In genomic region chr17:82241926-82242697, GRCh38 we compare ENCODE assay signal across 1 cellular context.
A peak's percentile ranks its signal among the peaks of the same experiment; 100 is the strongest.
TF ChIP-seq lines count a peak whose summit lies in the region.

No MANE protein-coding gene starts in this region.

TF ChIP-seq in K562, 482 proteins besides CTCF, POLR2A, EP300 and RAD21 (continued from another document):
- no peak for TF ChIP-seq MAFG (tag; conservative IDR thresholded peaks at IDR 0.05)
- TF ChIP-seq HDAC3 (IDR thresholded peaks at IDR 0.05; ENCODE audit: borderline replicate concordance, partially characterized antibody): no peak
- TF ChIP-seq BCOR (IDR thresholded peaks at IDR 0.05): no peak
- TF ChIP-seq, protein P1, sequence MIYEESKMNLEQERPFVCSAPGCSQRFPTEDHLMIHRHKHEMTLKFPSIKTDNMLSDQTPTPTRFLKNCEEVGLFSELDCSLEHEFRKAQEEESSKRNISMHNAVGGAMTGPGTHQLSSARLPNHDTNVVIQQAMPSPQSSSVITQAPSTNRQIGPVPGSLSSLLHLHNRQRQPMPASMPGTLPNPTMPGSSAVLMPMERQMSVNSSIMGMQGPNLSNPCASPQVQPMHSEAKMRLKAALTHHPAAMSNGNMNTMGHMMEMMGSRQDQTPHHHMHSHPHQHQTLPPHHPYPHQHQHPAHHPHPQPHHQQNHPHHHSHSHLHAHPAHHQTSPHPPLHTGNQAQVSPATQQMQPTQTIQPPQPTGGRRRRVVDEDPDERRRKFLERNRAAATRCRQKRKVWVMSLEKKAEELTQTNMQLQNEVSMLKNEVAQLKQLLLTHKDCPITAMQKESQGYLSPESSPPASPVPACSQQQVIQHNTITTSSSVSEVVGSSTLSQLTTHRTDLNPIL (CRISPR knock-in tag; IDR thresholded peaks at IDR 0.05): no peak
- no peak for TF ChIP-seq NONO (IDR thresholded peaks at IDR 0.05; ENCODE audit: low read depth in 2 of 2, low read length in 1 of 2)
- TF ChIP-seq ZNF263 (CRISPR knock-in tag; IDR thresholded peaks at IDR 0.05; ENCODE audit: borderline replicate concordance): no peak
- no peak for TF ChIP-seq C11orf30 (IDR thresholded peaks at IDR 0.05; ENCODE audit: low read depth)
- no peak for TF ChIP-seq ZNF518B (CRISPR knock-in tag; IDR thresholded peaks at IDR 0.05)
- TF ChIP-seq NCOA4 (IDR thresholded peaks at IDR 0.05; ENCODE audit: partially characterized antibody): no peak
- TF ChIP-seq RBBP5 (IDR thresholded peaks at IDR 0.05; ENCODE audit: borderline replicate concordance, insufficient read depth, low read length, poor library complexity, severe bottlenecking): peak; percentile 27
- TF ChIP-seq, protein P2, sequence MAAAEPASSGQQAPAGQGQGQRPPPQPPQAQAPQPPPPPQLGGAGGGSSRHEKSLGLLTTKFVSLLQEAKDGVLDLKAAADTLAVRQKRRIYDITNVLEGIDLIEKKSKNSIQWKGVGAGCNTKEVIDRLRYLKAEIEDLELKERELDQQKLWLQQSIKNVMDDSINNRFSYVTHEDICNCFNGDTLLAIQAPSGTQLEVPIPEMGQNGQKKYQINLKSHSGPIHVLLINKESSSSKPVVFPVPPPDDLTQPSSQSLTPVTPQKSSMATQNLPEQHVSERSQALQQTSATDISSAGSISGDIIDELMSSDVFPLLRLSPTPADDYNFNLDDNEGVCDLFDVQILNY (CRISPR knock-in tag; IDR thresholded peaks at IDR 0.05): no peak
- no peak for TF ChIP-seq NR0B1 (IDR thresholded peaks at IDR 0.05; ENCODE audit: partially characterized antibody)
- no peak for TF ChIP-seq ID3 (CRISPR knock-in tag; IDR thresholded peaks at IDR 0.05)
- TF ChIP-seq ID3 (tag; IDR thresholded peaks at IDR 0.05): no peak
- TF ChIP-seq, protein P3, sequence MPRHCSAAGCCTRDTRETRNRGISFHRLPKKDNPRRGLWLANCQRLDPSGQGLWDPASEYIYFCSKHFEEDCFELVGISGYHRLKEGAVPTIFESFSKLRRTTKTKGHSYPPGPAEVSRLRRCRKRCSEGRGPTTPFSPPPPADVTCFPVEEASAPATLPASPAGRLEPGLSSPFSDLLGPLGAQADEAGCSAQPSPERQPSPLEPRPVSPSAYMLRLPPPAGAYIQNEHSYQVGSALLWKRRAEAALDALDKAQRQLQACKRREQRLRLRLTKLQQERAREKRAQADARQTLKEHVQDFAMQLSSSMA (CRISPR knock-in tag; IDR thresholded peaks at IDR 0.05): no peak
- no peak for TF ChIP-seq CHD1 (IDR thresholded peaks at IDR 0.05; ENCODE audit: low read length)
- TF ChIP-seq HES1 (IDR thresholded peaks at IDR 0.05; ENCODE audit: low read depth): no peak
- TF ChIP-seq NCOR1 (IDR thresholded peaks at IDR 0.05): no peak
- TF ChIP-seq NELFE (IDR thresholded peaks at IDR 0.05; ENCODE audit: insufficient read depth, insufficient read length): no peak
- TF ChIP-seq SMARCE1 (IDR thresholded peaks at IDR 0.05): no peak
- TF ChIP-seq CHD2 (IDR thresholded peaks at IDR 0.05; ENCODE audit: low read depth, low read length): no peak
- no peak for TF ChIP-seq NCOA2 (IDR thresholded peaks at IDR 0.05; ENCODE audit: partially characterized antibody in 2 of 2)
- no peak for TF ChIP-seq TFE3 (CRISPR knock-in tag; IDR thresholded peaks at IDR 0.05)
- TF ChIP-seq FUS (optimal IDR thresholded peaks at IDR 0.05; ENCODE audit: low read depth, low read length): no peak
- TF ChIP-seq HLTF (IDR thresholded peaks at IDR 0.05): no peak
- no peak for TF ChIP-seq CREB1 (IDR thresholded peaks at IDR 0.05)
- no peak for TF ChIP-seq CREB1 (CRISPR knock-in tag; IDR thresholded peaks at IDR 0.05)
- 0 out of 2 replicates have a peak, but pooled peaks have one; percentile 4 for TF ChIP-seq CREM (IDR thresholded peaks at IDR 0.05; ENCODE audit: low read depth)
- no peak for TF ChIP-seq ZNF134 (CRISPR knock-in tag; conservative IDR thresholded peaks at IDR 0.05)
- TF ChIP-seq ZNF24 (IDR thresholded peaks at IDR 0.05): no peak
- no peak for TF ChIP-seq GABPA (tag; conservative IDR thresholded peaks at IDR 0.05; ENCODE audit: low read depth)
- TF ChIP-seq, protein P4, sequence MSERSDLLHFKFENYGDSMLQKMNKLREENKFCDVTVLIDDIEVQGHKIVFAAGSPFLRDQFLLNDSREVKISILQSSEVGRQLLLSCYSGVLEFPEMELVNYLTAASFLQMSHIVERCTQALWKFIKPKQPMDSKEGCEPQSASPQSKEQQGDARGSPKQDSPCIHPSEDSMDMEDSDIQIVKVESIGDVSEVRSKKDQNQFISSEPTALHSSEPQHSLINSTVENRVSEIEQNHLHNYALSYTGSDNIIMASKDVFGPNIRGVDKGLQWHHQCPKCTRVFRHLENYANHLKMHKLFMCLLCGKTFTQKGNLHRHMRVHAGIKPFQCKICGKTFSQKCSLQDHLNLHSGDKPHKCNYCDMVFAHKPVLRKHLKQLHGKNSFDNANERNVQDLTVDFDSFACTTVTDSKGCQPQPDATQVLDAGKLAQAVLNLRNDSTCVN (CRISPR knock-in tag; IDR thresholded peaks at IDR 0.05): no peak
- TF ChIP-seq, protein P5, sequence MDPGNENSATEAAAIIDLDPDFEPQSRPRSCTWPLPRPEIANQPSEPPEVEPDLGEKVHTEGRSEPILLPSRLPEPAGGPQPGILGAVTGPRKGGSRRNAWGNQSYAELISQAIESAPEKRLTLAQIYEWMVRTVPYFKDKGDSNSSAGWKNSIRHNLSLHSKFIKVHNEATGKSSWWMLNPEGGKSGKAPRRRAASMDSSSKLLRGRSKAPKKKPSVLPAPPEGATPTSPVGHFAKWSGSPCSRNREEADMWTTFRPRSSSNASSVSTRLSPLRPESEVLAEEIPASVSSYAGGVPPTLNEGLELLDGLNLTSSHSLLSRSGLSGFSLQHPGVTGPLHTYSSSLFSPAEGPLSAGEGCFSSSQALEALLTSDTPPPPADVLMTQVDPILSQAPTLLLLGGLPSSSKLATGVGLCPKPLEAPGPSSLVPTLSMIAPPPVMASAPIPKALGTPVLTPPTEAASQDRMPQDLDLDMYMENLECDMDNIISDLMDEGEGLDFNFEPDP (CRISPR knock-in tag; IDR thresholded peaks at IDR 0.05): no peak
- no peak for TF ChIP-seq FOSL1 (tag; conservative IDR thresholded peaks at IDR 0.05)
- TF ChIP-seq MYNN (IDR thresholded peaks at IDR 0.05): 0 out of 2 replicates have a peak, but pooled peaks have one; percentile 32
- no peak for TF ChIP-seq MYNN (CRISPR knock-in tag; IDR thresholded peaks at IDR 0.05)
- TF ChIP-seq ZNF280A (IDR thresholded peaks at IDR 0.05; ENCODE audit: low read depth, partially characterized antibody): no peak
- no peak for TF ChIP-seq ZNF124 (CRISPR knock-in tag; IDR thresholded peaks at IDR 0.05)
- TF ChIP-seq ZNF507 (tag; conservative IDR thresholded peaks at IDR 0.05): no peak
- TF ChIP-seq USF1 (CRISPR knock-in tag; IDR thresholded peaks at IDR 0.05): no peak
- no peak for TF ChIP-seq PTBP1 (IDR thresholded peaks at IDR 0.05; ENCODE audit: low read depth, low read length)
- TF ChIP-seq, protein P6, sequence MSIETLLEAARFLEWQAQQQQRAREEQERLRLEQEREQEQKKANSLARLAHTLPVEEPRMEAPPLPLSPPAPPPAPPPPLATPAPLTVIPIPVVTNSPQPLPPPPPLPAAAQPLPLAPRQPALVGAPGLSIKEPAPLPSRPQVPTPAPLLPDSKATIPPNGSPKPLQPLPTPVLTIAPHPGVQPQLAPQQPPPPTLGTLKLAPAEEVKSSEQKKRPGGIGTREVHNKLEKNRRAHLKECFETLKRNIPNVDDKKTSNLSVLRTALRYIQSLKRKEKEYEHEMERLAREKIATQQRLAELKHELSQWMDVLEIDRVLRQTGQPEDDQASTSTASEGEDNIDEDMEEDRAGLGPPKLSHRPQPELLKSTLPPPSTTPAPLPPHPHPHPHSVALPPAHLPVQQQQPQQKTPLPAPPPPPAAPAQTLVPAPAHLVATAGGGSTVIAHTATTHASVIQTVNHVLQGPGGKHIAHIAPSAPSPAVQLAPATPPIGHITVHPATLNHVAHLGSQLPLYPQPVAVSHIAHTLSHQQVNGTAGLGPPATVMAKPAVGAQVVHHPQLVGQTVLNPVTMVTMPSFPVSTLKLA (conservative IDR thresholded peaks at IDR 0.05): 0 out of 4 replicates have a peak, but pooled peaks of 1 of the 2 experiments have one; percentile 22
- TF ChIP-seq ZNF589 (CRISPR knock-in tag; IDR thresholded peaks at IDR 0.05; ENCODE audit: low read depth): no peak
